Comparison of ENCODE assay signal across 2 cellular contexts in genomic region chr3:114212646-114213045, GRCh38.
TF ChIP-seq lines count a peak whose summit lies in the region.

No MANE protein-coding gene starts in this region.

TF ChIP-seq in GM12878, 131 proteins besides CTCF, POLR2A, EP300 and RAD21:
- TF ChIP-seq IKZF2 (IDR thresholded peaks at IDR 0.05) (no peak), MTA3 (IDR thresholded peaks at IDR 0.05; ENCODE audit: borderline replicate concordance, low read length) (no peak), SIN3A (IDR thresholded peaks at IDR 0.05; ENCODE audit: low read depth, low read length) (no peak), RUNX3 (IDR thresholded peaks at IDR 0.05; ENCODE audit: low read length) (no peak), TBL1XR1 (IDR thresholded peaks at IDR 0.05; ENCODE audit: low read depth, low read length) (no peak), BCL11A (IDR thresholded peaks at IDR 0.05; ENCODE audit: low read depth, low read length) (no peak), ZBED1 (IDR thresholded peaks at IDR 0.05; ENCODE audit: borderline replicate concordance) (no peak), CBX5 (IDR thresholded peaks at IDR 0.05; ENCODE audit: low read depth) (no peak), SPI1 (IDR thresholded peaks at IDR 0.05; ENCODE audit: borderline replicate concordance, insufficient read depth, low read depth, low read length) (no peak), SMC3 (IDR thresholded peaks at IDR 0.05; ENCODE audit: borderline replicate concordance, low read length) (no peak), NFXL1 (IDR thresholded peaks at IDR 0.05; ENCODE audit: borderline replicate concordance) (no peak), CREM (IDR thresholded peaks at IDR 0.05; ENCODE audit: low read depth) (no peak), HDAC6 (IDR thresholded peaks at IDR 0.05; ENCODE audit: unreplicated experiment) (no peak)
- TF ChIP-seq, protein P1, sequence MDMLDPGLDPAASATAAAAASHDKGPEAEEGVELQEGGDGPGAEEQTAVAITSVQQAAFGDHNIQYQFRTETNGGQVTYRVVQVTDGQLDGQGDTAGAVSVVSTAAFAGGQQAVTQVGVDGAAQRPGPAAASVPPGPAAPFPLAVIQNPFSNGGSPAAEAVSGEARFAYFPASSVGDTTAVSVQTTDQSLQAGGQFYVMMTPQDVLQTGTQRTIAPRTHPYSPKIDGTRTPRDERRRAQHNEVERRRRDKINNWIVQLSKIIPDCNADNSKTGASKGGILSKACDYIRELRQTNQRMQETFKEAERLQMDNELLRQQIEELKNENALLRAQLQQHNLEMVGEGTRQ (IDR thresholded peaks at IDR 0.05; ENCODE audit: borderline replicate concordance, low read depth, low read length): no peak

TF ChIP-seq in neural cell, 6 proteins besides CTCF, POLR2A, EP300 and RAD21:
- no peak for TF ChIP-seq REST (IDR thresholded peaks at IDR 0.05; ENCODE audit: borderline replicate concordance)
- TF ChIP-seq TAF1 (IDR thresholded peaks at IDR 0.05; ENCODE audit: low read depth): no peak
- TF ChIP-seq SMC3 (conservative IDR thresholded peaks at IDR 0.05; ENCODE audit: poor library complexity): no peak
- no peak for TF ChIP-seq POLR2AphosphoS5 (IDR thresholded peaks at IDR 0.05)
- TF ChIP-seq EZH2 (IDR thresholded peaks at IDR 0.05; ENCODE audit: borderline replicate concordance, insufficient read depth, low read length, poor library complexity, severe bottlenecking): no peak
- TF ChIP-seq MXI1 (conservative IDR thresholded peaks at IDR 0.05; ENCODE audit: poor library complexity, severe bottlenecking): no peak
